ENCODE assay signal across 19 cellular contexts in the genomic region with DNA sequence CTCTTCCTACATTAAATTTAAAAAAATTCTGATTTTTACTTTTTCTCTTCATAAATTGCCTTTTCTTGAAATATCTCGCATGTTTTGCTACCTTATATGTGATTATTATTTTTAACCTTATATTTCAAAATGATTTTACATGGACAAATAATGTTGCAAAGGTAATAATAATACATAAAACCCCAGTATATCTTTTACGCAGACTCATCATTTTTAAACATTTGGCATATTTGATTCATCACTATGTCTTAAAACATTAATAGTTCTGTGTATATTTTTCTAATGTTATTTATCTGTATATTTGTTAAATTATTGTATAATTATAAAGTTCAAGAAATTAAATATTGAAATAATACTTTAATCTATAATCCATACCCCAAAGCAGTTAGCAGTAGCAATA.
DNase-seq lines count a peak whose midpoint lies in the region; ATAC-seq, FAIRE-seq and TF ChIP-seq lines count a peak whose summit lies in the region.
"Had no signal": no experiment of that assay in that cellular context is flagged by ENCODE, and none has a peak within 500 bp of the region (broad histone marks: within the 10 kb centered on the region; RNA-seq: fewer than 3 reads in every experiment).

No MANE protein-coding gene starts in this region.

- CTCF ChIA-PET in HepG2 (lab: Yijun Ruan, JAX; ENCODE audit: low intra/inter-chr PET ratio, low total read pairs) = no interaction called here

- no peak for FAIRE-seq in HepG2 (lab: Jason Lieb, UNC)
- FAIRE-seq in colon (lab: Jason Lieb, UNC) = peak; percentile 47
- FAIRE-seq in pancreas (lab: Jason Lieb, UNC) = peak; percentile 17
- FAIRE-seq: G401.6, GM12878, GM19239, H54 had no signal

- TF ChIP-seq POLR2A in HepG2 (IDR thresholded peaks at IDR 0.05; ENCODE audit: insufficient read depth in 1 of 2, low read depth in 2 of 2, low read length in 2 of 2) = no peak
- no peak for TF ChIP-seq POLR2A in right lobe of liver (IDR thresholded peaks at IDR 0.05)

- TF ChIP-seq CTCF in HepG2 (CRISPR knock-in tag; IDR thresholded peaks at IDR 0.05) (no peak), right lobe of liver (IDR thresholded peaks at IDR 0.05) (no peak), pancreas (IDR thresholded peaks at IDR 0.05) (no peak)

- H3K4me3 ChIP-seq in HepG2 (replicated peaks in 1 of 3; ENCODE audit: insufficient read depth in 1 of 3, low read depth in 2 of 3, low read length in 3 of 3) (no peak overlapping the region), right lobe of liver (no peak overlapping the region), pancreas (no peak overlapping the region)
- H3K4me3 ChIP-seq: GM12878, GM23338, HAP-1 had no signal

- H3K9me3 ChIP-seq in HepG2 (ENCODE audit: low read length) (peaks cover 29% of the 10 kb centered on the region), right lobe of liver (no peaks in the 10 kb centered on the region), pancreas (no peaks in the 10 kb centered on the region)
- H3K9me3 ChIP-seq: HAP-1 had no signal

- H3K4me1 ChIP-seq in HepG2 (ENCODE audit: insufficient read depth, low read length) = no peaks in the 10 kb centered on the region
- no peaks in the 10 kb centered on the region for H3K4me1 ChIP-seq in right lobe of liver
- no peaks in the 10 kb centered on the region for H3K4me1 ChIP-seq in pancreas
- H3K4me1 ChIP-seq: HAP-1 had no signal

- 23% methylated on average over 2 of the region's 2 CpGs for WGBS in HepG2 (ENCODE audit: low lambda C conversion rate)
- WGBS in right lobe of liver (ENCODE audit: insufficient coverage, low coverage, low lambda C conversion rate, missing lambda C conversion rate) = 54% methylated on average over 2 of the region's 2 CpGs
- 63 to 81% methylated on average over 2 of the region's 2 CpGs for WGBS in pancreas, 2 donors

- H3K27ac ChIP-seq in HepG2 (ENCODE audit: extremely low read length, insufficient read depth, low read length) (no peak overlapping the region), right lobe of liver (no peak overlapping the region), pancreas (no peak overlapping the region)
- H3K27ac ChIP-seq: 22Rv1 had no signal

- intact Hi-C loops in HepG2 (cut with micrococcal nuclease; ENCODE audit: unreplicated experiment) (no loop called here), right lobe of liver (cut with DNase I) (no loop called here), pancreas (cut with DNase I) (no loop called here)

- no TSS peak for BruUV-seq in HepG2 (replicated peaks; lab: Mats Ljungman, UMichigan)

- TF ChIP-seq EP300 in HepG2 (IDR thresholded peaks at IDR 0.05; ENCODE audit: low read depth in 2 of 2, low read length in 2 of 2) (no peak), HepG2 (CRISPR knock-in tag; IDR thresholded peaks at IDR 0.05; ENCODE audit: borderline replicate concordance) (no peak)

- POLR2A ChIA-PET in HepG2 (lab: Yijun Ruan, JAX) = no interaction called here

- no peaks in the 10 kb centered on the region for H3K27me3 ChIP-seq in HepG2 (ENCODE audit: control insufficient read depth in 1 of 2, insufficient read depth in 2 of 2, low read length in 2 of 2)
- no peaks in the 10 kb centered on the region for H3K27me3 ChIP-seq in right lobe of liver
- H3K27me3 ChIP-seq in pancreas = no peaks in the 10 kb centered on the region

- H3K36me3 ChIP-seq in HepG2 (replicated peaks in 1 of 2; ENCODE audit: control insufficient read depth in 1 of 2, insufficient read depth in 2 of 2, low read length in 2 of 2) (no peaks in the 10 kb centered on the region), right lobe of liver (no peaks in the 10 kb centered on the region), pancreas (no peaks in the 10 kb centered on the region)
- H3K36me3 ChIP-seq: HAP-1 had no signal

- no peak overlapping the region for H3K4me2 ChIP-seq in HepG2 (ENCODE audit: low read depth, low read length)
- H3K4me2 ChIP-seq: GM23338 had no signal

- TF ChIP-seq RAD21 in HepG2 (CRISPR knock-in tag; IDR thresholded peaks at IDR 0.05) = no peak

- no peaks in the 10 kb centered on the region for H3K79me2 ChIP-seq in HepG2 (ENCODE audit: insufficient read depth, low read length)

- in situ Hi-C loops in HepG2 (cut with HindIII; ENCODE audit: extremely low pct_ligation_motif_present, low pct_unique_long_range_greater_than_20kb) = no loop called here

- ATAC-seq in HepG2 (no peak), right lobe of liver (no peak), pancreas (no peak), GM21825 (IDR thresholded peaks at IDR 0.05; ENCODE audit: unreplicated experiment) (no peak)
- ATAC-seq: GM12878, GM23338 had no signal

- H3K9ac ChIP-seq in HepG2 (ENCODE audit: insufficient read depth, low read depth, low read length) = no peak overlapping the region

- no peak for DNase-seq in HepG2 (ENCODE audit: low spot score)
- DNase-seq in right lobe of liver = no peak
- no peak for DNase-seq in pancreas
- DNase-seq in DMS153 (lab: John Stamatoyannopoulos, UW) = no peak
- DNase-seq: C1 segment of cervical spinal cord; Calu3; CD4-positive, alpha-beta memory T cell; COR-L47; DND-41; HFFc6 had no signal

- H2AFZ ChIP-seq in HepG2 (ENCODE audit: low read length) = no peak overlapping the region
- H2AFZ ChIP-seq: GM23338 had no signal

- H4K20me1 ChIP-seq in HepG2 (ENCODE audit: insufficient read depth, low read length) = no peaks in the 10 kb centered on the region

TF ChIP-seq in HepG2, 621 proteins besides CTCF, POLR2A, EP300 and RAD21:
- TF ChIP-seq MTA1 (CRISPR knock-in tag; IDR thresholded peaks at IDR 0.05; ENCODE audit: borderline replicate concordance) = no peak
- TF ChIP-seq MAFF (IDR thresholded peaks at IDR 0.05; ENCODE audit: low read depth, low read length) = peak; percentile 79
- no peak for TF ChIP-seq ARNT (IDR thresholded peaks at IDR 0.05)
- TF ChIP-seq SIX1 (CRISPR knock-in tag; IDR thresholded peaks at IDR 0.05; ENCODE audit: borderline replicate concordance) = no peak
- TF ChIP-seq MAFK (conservative IDR thresholded peaks at IDR 0.05 in 1 of 2, IDR thresholded peaks at IDR 0.05 in 1 of 2; ENCODE audit: low read length in 2 of 2) = peak; percentile 59 to 91
- TF ChIP-seq ZNF138 (CRISPR knock-in tag; IDR thresholded peaks at IDR 0.05; ENCODE audit: low read depth) = no peak
